In genomic region chr7:8384901-8385300, GRCh38 we compare ENCODE assay signal across 21 cellular contexts. TPM values are rescaled to one million over a fixed set of nuclear protein-coding genes. Genes with fewer than 3 reads are reported as not detected.
"Had no signal": no experiment of that assay in that cellular context is flagged by ENCODE, and none has a peak within 500 bp of the region (broad histone marks: within the 10 kb centered on the region; RNA-seq: fewer than 3 reads in every experiment).

No MANE protein-coding gene starts in this region.

- H3K27ac ChIP-seq: epithelial cell of prostate, neutrophil, parathyroid adenoma, thoracic aorta, VCaP had no signal

- H3K4me1 ChIP-seq: parathyroid adenoma had no signal

- H3K36me3 ChIP-seq: neutrophil, thoracic aorta had no signal

- H3K4me3 ChIP-seq: mucosa of descending colon, thoracic aorta had no signal

- DNase-seq: activated CD4-positive, alpha-beta T cell treated with anti-CD3 and anti-CD28 coated beads, Interleukin-2, amount 50 U/mL, for 48 hours; activated naive CD4-positive, alpha-beta T cell treated with anti-CD3 and anti-CD28 coated beads, Interleukin-2, amount 10 ng/mL, durations not matched to agents 7 days and 5 days; activated T-cell treated with anti-CD3 and anti-CD28 coated beads, Interleukin-2, amount 50 U/mL, for 24 hours; dermis blood vessel endothelial cell; effector memory CD8-positive, alpha-beta T cell; foreskin melanocyte; kidney glomerular epithelial cell; left ventricle myocardium superior; mucosa of descending colon; naive thymus-derived CD4-positive, alpha-beta T cell had no signal

- H3K9me3 ChIP-seq: mucosa of descending colon, neutrophil, thoracic aorta had no signal

- ATAC-seq: effector memory CD8-positive, alpha-beta T cell; left ventricle myocardium superior; mucosa of descending colon; naive thymus-derived CD4-positive, alpha-beta T cell; stimulated activated effector memory CD8-positive, alpha-beta T cell treated with anti-CD3 and anti-CD28 coated beads, Interleukin-12 subunit alpha, Interleukin-12 subunit beta, amount 100 ng/mL, for 72 hours had no signal

RNA-seq across cellular contexts. Expression of gene NXPH1, which starts 48.5 kb away (rescaled TPM):
- total RNA-seq: chondrocyte; dermis blood vessel endothelial cell; fibroblast of lung; left ventricle myocardium superior; mucosa of descending colon; naive thymus-derived CD4-positive, alpha-beta T cell; renal cortical epithelial cell; thoracic aorta; ureter had no signal
- polyA plus RNA-seq: adipose tissue; fibroblast of lung; naive thymus-derived CD4-positive, alpha-beta T cell had no signal
